Comparison of ENCODE assay signal across 28 cellular contexts in genomic region chr2:187749804-187750431, GRCh38.
"Had no signal": no experiment of that assay in that cellular context is flagged by ENCODE, and none has a peak within 500 bp of the region (broad histone marks: within the 10 kb centered on the region; RNA-seq: fewer than 3 reads in every experiment).

No MANE protein-coding gene starts in this region.

- H3K27me3 Mint-ChIP-seq: activated CD4-positive, alpha-beta T cell treated with anti-CD3 and anti-CD28 coated beads, Interleukin-2, amount 10 ng/mL, durations not matched to agents 24 days and 14 days; activated naive CD4-positive, alpha-beta T cell treated with anti-CD3 and anti-CD28 coated beads, Interleukin-2, amount 10 ng/mL, durations not matched to agents 7 days and 5 days; activated naive CD8-positive, alpha-beta T cell treated with anti-CD3 and anti-CD28 coated beads for 36 hours; activated T-helper 17 cell treated with anti-CD3 and anti-CD28 coated beads, Interleukin-2, amount 50 U/mL, for 72 hours had no signal

- H3K9me3 Mint-ChIP-seq: activated CD4-positive, alpha-beta T cell treated with anti-CD3 and anti-CD28 coated beads, Interleukin-2, amount 10 ng/mL, durations not matched to agents 24 days and 14 days; activated naive CD4-positive, alpha-beta T cell treated with anti-CD3 and anti-CD28 coated beads, Interleukin-2, amount 10 ng/mL, durations not matched to agents 7 days and 5 days had no signal

- H3K36me3 ChIP-seq: brain microvascular endothelial cell, cardiac muscle cell, Peyer's patch, SJCRH30, WERI-Rb-1 had no signal

- H3K27me3 ChIP-seq: brain microvascular endothelial cell, cardiac muscle cell, Peyer's patch, SJCRH30 had no signal

- H3K36me3 Mint-ChIP-seq: activated naive CD4-positive, alpha-beta T cell treated with anti-CD3 and anti-CD28 coated beads, Interleukin-2, amount 10 ng/mL, durations not matched to agents 7 days and 5 days; activated naive CD8-positive, alpha-beta T cell treated with anti-CD3 and anti-CD28 coated beads for 36 hours had no signal

- H3K27ac Mint-ChIP-seq: activated CD4-positive, alpha-beta T cell treated with anti-CD3 and anti-CD28 coated beads, Interleukin-2, amount 10 ng/mL, durations not matched to agents 24 days and 14 days; activated naive CD4-positive, alpha-beta T cell treated with anti-CD3 and anti-CD28 coated beads, Interleukin-2, amount 10 ng/mL, durations not matched to agents 7 days and 5 days; activated naive CD8-positive, alpha-beta T cell treated with anti-CD3 and anti-CD28 coated beads for 36 hours; activated T-helper 17 cell treated with anti-CD3 and anti-CD28 coated beads, Interleukin-2, amount 50 U/mL, for 72 hours had no signal

- H3K4me1 ChIP-seq: Peyer's patch, SJCRH30 had no signal

- H3K9me3 ChIP-seq: Peyer's patch had no signal

- DNase-seq: activated CD4-positive, alpha-beta T cell treated with anti-CD3 and anti-CD28 coated beads for 1 hour; activated CD4-positive, alpha-beta T cell treated with anti-CD3 and anti-CD28 coated beads, Interleukin-2, amount 10 ng/mL, durations not matched to agents 24 days and 14 days; activated CD4-positive, alpha-beta T cell treated with anti-CD3 and anti-CD28 coated beads, Interleukin-2, amount 50 U/mL, for 48 hours; activated CD8-positive, alpha-beta memory T cell treated with anti-CD3 and anti-CD28 coated beads for 24 hours; activated gamma-delta T cell treated with Interleukin-2 at 50 U/mL for 16 hours; activated naive CD4-positive, alpha-beta T cell treated with anti-CD3 and anti-CD28 coated beads, Interleukin-2, amount 10 ng/mL, durations not matched to agents 7 days and 5 days; activated naive CD8-positive, alpha-beta T cell treated with anti-CD3 and anti-CD28 coated beads for 36 hours; activated T-cell treated with anti-CD3 and anti-CD28 coated beads for 4 hours; activated T-cell treated with anti-CD3 and anti-CD28 coated beads, Interleukin-2, amount 50 U/mL, for 48 hours; brain microvascular endothelial cell; Karpas-422; MM.1S; NCI-H1105; NCI-H1436; NCI-H1694 treated with DMSO at 0.1 percent for 48 hours; NCI-H2029 treated with DMSO at 0.1 percent for 48 hours; NCI-H510A treated with DMSO at 0.1 percent for 48 hours; NCI-H69; NK-92 treated with Interleukin-12 subunit alpha and Interleukin-12 subunit beta, amount 100 ng/mL, for 24 hours; OCI-M1; Peyer's patch; SK-N-SH; T-helper 1 cell; WERI-Rb-1 had no signal

- H3K4me3 Mint-ChIP-seq: activated CD4-positive, alpha-beta T cell treated with anti-CD3 and anti-CD28 coated beads, Interleukin-2, amount 10 ng/mL, durations not matched to agents 24 days and 14 days; activated naive CD4-positive, alpha-beta T cell treated with anti-CD3 and anti-CD28 coated beads, Interleukin-2, amount 10 ng/mL, durations not matched to agents 7 days and 5 days; activated naive CD8-positive, alpha-beta T cell treated with anti-CD3 and anti-CD28 coated beads for 36 hours; activated T-helper 17 cell treated with anti-CD3 and anti-CD28 coated beads, Interleukin-2, amount 50 U/mL, for 72 hours had no signal

- H3K4me1 Mint-ChIP-seq: activated CD4-positive, alpha-beta T cell treated with anti-CD3 and anti-CD28 coated beads, Interleukin-2, amount 10 ng/mL, durations not matched to agents 24 days and 14 days; activated naive CD4-positive, alpha-beta T cell treated with anti-CD3 and anti-CD28 coated beads, Interleukin-2, amount 10 ng/mL, durations not matched to agents 7 days and 5 days; activated naive CD8-positive, alpha-beta T cell treated with anti-CD3 and anti-CD28 coated beads for 36 hours; activated T-helper 17 cell treated with anti-CD3 and anti-CD28 coated beads, Interleukin-2, amount 50 U/mL, for 72 hours had no signal

- H3K4me3 ChIP-seq: cardiac muscle cell, Peyer's patch, SJCRH30 had no signal

- H3K27ac ChIP-seq: brain microvascular endothelial cell, cardiac muscle cell, Peyer's patch, RWPE1, SJCRH30, WERI-Rb-1 had no signal
